Comparison of ENCODE assay signal across 8 cellular contexts in genomic region chr11:61791737-61792309, GRCh38. TPM values are rescaled to one million over a fixed set of nuclear protein-coding genes. Genes with fewer than 3 reads are reported as not detected.
DNase-seq lines count a peak whose midpoint lies in the region; ATAC-seq and TF ChIP-seq lines count a peak whose summit lies in the region.

No MANE protein-coding gene starts in this region.

- TF ChIP-seq CTCF in esophagus squamous epithelium (IDR thresholded peaks at IDR 0.05) (no peak), thyroid gland (IDR thresholded peaks at IDR 0.05) (no peak)

- peaks cover 12 to 37% (median 20%) of the 10 kb centered on the region in 3 donors for H3K4me1 ChIP-seq in esophagus squamous epithelium
- H3K4me1 ChIP-seq in mucosa of stomach (ENCODE audit: control insufficient read depth, insufficient read depth, low read length) = peaks cover 26% of the 10 kb centered on the region
- peaks cover 6 to 22% of the 10 kb centered on the region in 2 donors for H3K4me1 ChIP-seq in thyroid gland

- POLR2A ChIA-PET in activated CD4-positive, alpha-beta memory T cell treated with anti-CD3 and anti-CD28 coated beads for 36 hours (lab: Charles Lee) = interaction anchor here (0.8 to 4.3 kb wide), 7 partner anchors 10 to 176 kb away, joined by 3 to 26 read pairs (median 8); partner anchors contain the start of genes FADS1, FADS2 and FTH1

- H3K27ac Mint-ChIP-seq in activated CD4-positive, alpha-beta memory T cell treated with anti-CD3 and anti-CD28 coated beads for 36 hours = peak overlapping the region; percentile 99

- WGBS in esophagus squamous epithelium, 2 donors = 2 to 3% methylated on average over 9 to 13 of the region's 14 CpGs
- WGBS in thyroid gland, 2 donors = 6 to 7% methylated on average over 14 of the region's 14 CpGs

- no peaks in the 10 kb centered on the region for H3K27me3 ChIP-seq in esophagus squamous epithelium
- no peaks in the 10 kb centered on the region for H3K27me3 ChIP-seq in mucosa of stomach (ENCODE audit: control insufficient read depth, insufficient read depth, low read length)
- H3K27me3 ChIP-seq in thyroid gland = no peaks in the 10 kb centered on the region

- no peaks in the 10 kb centered on the region for H3K27me3 Mint-ChIP-seq in activated CD4-positive, alpha-beta memory T cell treated with anti-CD3 and anti-CD28 coated beads for 36 hours

- ATAC-seq in HG02798 (IDR thresholded peaks at IDR 0.05; ENCODE audit: poor library complexity, unreplicated experiment) = peak; percentile 12
- no peak for ATAC-seq in HG03520 (IDR thresholded peaks at IDR 0.05; ENCODE audit: unreplicated experiment)

- H3K9me3 ChIP-seq in esophagus squamous epithelium (no peaks in the 10 kb centered on the region), mucosa of stomach (ENCODE audit: control insufficient read depth, low read length) (no peaks in the 10 kb centered on the region), thyroid gland (no peaks in the 10 kb centered on the region)

- peak overlapping the region; percentile 97 for H3K9ac ChIP-seq in mucosa of stomach (ENCODE audit: low read length)

- peaks cover 54% of the 10 kb centered on the region for H3K36me3 Mint-ChIP-seq in activated CD4-positive, alpha-beta memory T cell treated with anti-CD3 and anti-CD28 coated beads for 36 hours

- H3K9me3 Mint-ChIP-seq in activated CD4-positive, alpha-beta memory T cell treated with anti-CD3 and anti-CD28 coated beads for 36 hours = no peaks in the 10 kb centered on the region

- no peak for TF ChIP-seq POLR2A in esophagus squamous epithelium (IDR thresholded peaks at IDR 0.05)
- TF ChIP-seq POLR2A in thyroid gland (IDR thresholded peaks at IDR 0.05) = no peak

- H3K27ac ChIP-seq in esophagus squamous epithelium (peak overlapping the region; percentile 89 to 99 (median 95)), thyroid gland (peak overlapping the region; percentile 91 to 98 (median 96))

- peak overlapping the region; percentile 49 to 89 (median 76) for H3K4me3 ChIP-seq in esophagus squamous epithelium
- H3K4me3 ChIP-seq in mucosa of stomach (ENCODE audit: low read length) = peak overlapping the region; percentile 89
- peak overlapping the region; percentile 68 to 83 (median 75) for H3K4me3 ChIP-seq in thyroid gland (replicated peaks in 1 of 3)

- intact Hi-C loops in activated CD4-positive, alpha-beta memory T cell treated with anti-CD3 and anti-CD28 coated beads for 36 hours (cut with micrococcal nuclease) = loop anchor here (1.0 to 5.0 kb wide), 3 partner anchors 23 to 331 kb away; partner anchors contain the start of gene FADS2
- intact Hi-C loops in esophagus squamous epithelium (cut with DNase I) (loop anchor here (10.0 kb wide), 1 partner anchor 313 kb away; no protein-coding TSS in a partner anchor), thyroid gland (cut with DNase I) (loop anchor here (5.0 kb wide), 1 partner anchor 315 kb away; no protein-coding TSS in a partner anchor)

- H3K4me3 Mint-ChIP-seq in activated CD4-positive, alpha-beta memory T cell treated with anti-CD3 and anti-CD28 coated beads for 36 hours = peak overlapping the region; percentile 88

- DNase-seq in G401 (ENCODE audit: low spot score) = peak; percentile 64
- peak; percentile 92 for DNase-seq in NCI-H2227 (lab: John Stamatoyannopoulos, UW; ENCODE audit: unreplicated experiment)
- peak; percentile 74 for DNase-seq in activated CD4-positive, alpha-beta memory T cell treated with anti-CD3 and anti-CD28 coated beads for 36 hours
- DNase-seq in esophagus squamous epithelium (lab: John Stamatoyannopoulos, UW) = no peak
- DNase-seq in thyroid gland = peak; percentile 60 to 67

- H3K36me3 ChIP-seq in esophagus squamous epithelium (peaks cover 0 to 49% (median 30%) of the 10 kb centered on the region in 3 donors), mucosa of stomach (ENCODE audit: control insufficient read depth, insufficient read depth, low read length) (peaks cover 3% of the 10 kb centered on the region), thyroid gland (peaks cover 32 to 33% of the 10 kb centered on the region in 2 donors)

- CTCF ChIA-PET in activated CD4-positive, alpha-beta memory T cell treated with anti-CD3 and anti-CD28 coated beads for 36 hours (lab: Charles Lee) = interaction anchor here (0.6 to 3.0 kb wide), 7 partner anchors 16 to 1787 kb away, joined by 3 to 14 read pairs (median 5); partner anchors contain the start of gene FADS1

- H3K4me1 Mint-ChIP-seq in activated CD4-positive, alpha-beta memory T cell treated with anti-CD3 and anti-CD28 coated beads for 36 hours (ENCODE audit: low read depth) = peaks cover 42% of the 10 kb centered on the region

- in situ Hi-C loops in G401 (cut with HindIII; ENCODE audit: low sequenced_read_pairs) = no loop called here

RNA-seq across cellular contexts. Expression of gene TMEM258, which starts 0.6 kb away (rescaled TPM):
- 41.4 and 66.0 TPM in 2 replicates for total RNA-seq in G401 (2014; rRNA removed; shearing (Covaris generic))
- 100 to 1,000 TPM; 191 to 192 TPM for total RNA-seq in activated CD4-positive, alpha-beta memory T cell treated with anti-CD3 and anti-CD28 coated beads for 36 hours
- 10 to 100 TPM; 32.3 to 54.2 (median 37.9) TPM for total RNA-seq in esophagus squamous epithelium
- total RNA-seq in thyroid gland = 10 to 100 TPM; 28.0 to 57.9 (median 48.1) TPM

RNA-seq across cellular contexts. Expression of gene FEN1, which starts 0.9 kb away (rescaled TPM):
- total RNA-seq in G401 (2014; rRNA removed; shearing (Covaris generic)) = 94.5 and 105 TPM in 2 replicates
- 100 to 1,000 TPM; 108 to 111 TPM for total RNA-seq in activated CD4-positive, alpha-beta memory T cell treated with anti-CD3 and anti-CD28 coated beads for 36 hours
- total RNA-seq in esophagus squamous epithelium = 10 to 100 TPM; 11.4 to 38.1 (median 23.5) TPM
- 1 to 10 TPM; 4.1 to 6.3 (median 5.2) TPM for total RNA-seq in thyroid gland

RNA-seq across cellular contexts. Expression of gene FADS1, which starts 25.0 kb away (rescaled TPM):
- 131 and 148 TPM in 2 replicates for total RNA-seq in G401 (2014; rRNA removed; shearing (Covaris generic))
- 10 to 100 TPM; 24.9 to 26.5 TPM for total RNA-seq in activated CD4-positive, alpha-beta memory T cell treated with anti-CD3 and anti-CD28 coated beads for 36 hours
- total RNA-seq in esophagus squamous epithelium (1 to 10 TPM; 2.1 to 8.3 (median 7.1) TPM), thyroid gland (10 to 100 TPM in 3 of 4 donors, 1 to 10 TPM in 1; 6.8 to 17.3 (median 13.9) TPM)

RNA-seq across cellular contexts. Expression of gene FADS2, which starts 36.3 kb away (rescaled TPM):
- 222 and 244 TPM in 2 replicates for total RNA-seq in G401 (2014; rRNA removed; shearing (Covaris generic))
- total RNA-seq in activated CD4-positive, alpha-beta memory T cell treated with anti-CD3 and anti-CD28 coated beads for 36 hours = 10 to 100 TPM; 58.2 to 60.8 TPM
- 10 to 100 TPM in 1 of 4 donors, 1 to 10 TPM in 3; 2.2 to 13.7 (median 6.8) TPM for total RNA-seq in esophagus squamous epithelium
- 1 to 10 TPM; 2.8 to 9.3 (median 7.0) TPM for total RNA-seq in thyroid gland

RNA-seq across cellular contexts. Expression of gene MYRF, which starts 39.4 kb away (rescaled TPM):
- total RNA-seq in G401 (2014; rRNA removed; shearing (Covaris generic)) = 0.71 and 1.4 TPM in 2 replicates
- total RNA-seq in activated CD4-positive, alpha-beta memory T cell treated with anti-CD3 and anti-CD28 coated beads for 36 hours = 1 to 10 TPM; 1.2 to 1.4 TPM
- total RNA-seq in esophagus squamous epithelium = under 1 TPM in 3 of 4 donors, not detected in 1; 0.09 to 0.95 (median 0.22) TPM
- under 1 TPM in 3 of 4 donors, not detected in 1; 0.11 to 0.83 (median 0.27) TPM for total RNA-seq in thyroid gland
